8 cellular contexts compared by ENCODE assay signal in the genomic region with DNA sequence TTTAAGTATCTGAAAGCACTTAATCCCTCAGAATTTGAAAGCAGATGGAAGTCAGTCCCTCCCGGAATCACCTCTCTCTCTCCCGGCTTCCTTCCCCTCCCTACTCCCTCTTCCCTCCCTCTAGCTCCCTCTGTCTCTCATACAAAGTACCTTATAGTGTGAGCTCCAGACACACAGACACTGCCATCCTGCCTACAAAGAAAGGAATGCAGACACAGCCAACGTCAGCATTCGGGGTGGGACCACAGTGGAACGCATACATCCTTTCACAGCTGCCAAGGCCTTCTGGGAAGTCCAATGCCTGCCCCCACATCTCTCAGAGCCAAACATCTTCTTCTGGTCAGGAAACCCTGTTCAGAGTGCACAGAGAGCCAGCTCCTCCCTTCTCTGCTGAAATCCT. TPM values are rescaled to one million over a fixed set of nuclear protein-coding genes. Genes with fewer than 3 reads are reported as not detected.
DNase-seq lines count a peak whose midpoint lies in the region; ATAC-seq lines count a peak whose summit lies in the region.

No MANE protein-coding gene starts in this region.

- H3K4ac ChIP-seq in trophoblast cell (ENCODE audit: low read depth, low read length), result no peak overlapping the region

- peak overlapping the region; percentile 8 for H4K8ac ChIP-seq in trophoblast cell (ENCODE audit: low read depth, low read length)

- no peak overlapping the region for H3K4me3 ChIP-seq in trophoblast cell (ENCODE audit: low read depth, low read length)

- H3K36me3 ChIP-seq in trophoblast cell (ENCODE audit: control insufficient read depth in 1 of 2, insufficient read depth in 2 of 2, low read length in 2 of 2), result peaks cover 0 to under 1% of the 10 kb centered on the region in 2 experiments

- H3K27ac ChIP-seq in trophoblast cell (ENCODE audit: low read depth, low read length), result peak overlapping the region; percentile 52

- no peak overlapping the region for H3K14ac ChIP-seq in trophoblast cell (ENCODE audit: low read length)

- H3K27me3 ChIP-seq in trophoblast cell (ENCODE audit: insufficient read depth, low read length), result no peaks in the 10 kb centered on the region

- peaks cover 25 to 41% of the 10 kb centered on the region in 2 experiments for H3K4me1 ChIP-seq in trophoblast cell (ENCODE audit: control insufficient read depth in 1 of 2, insufficient read depth in 2 of 2, low read length in 2 of 2)

- WGBS in trophoblast cell (ENCODE audit: extremely low coverage, insufficient coverage, insufficient read length), result no CpG with 5 or more reads among the region's 5 CpGs

- ATAC-seq in Right ventricle myocardium inferior (peak; percentile 77), HG03521 (IDR thresholded peaks at IDR 0.05; ENCODE audit: unreplicated experiment) (no peak), HG03571 (IDR thresholded peaks at IDR 0.05; ENCODE audit: unreplicated experiment) (no peak)

- H2BK120ac ChIP-seq in trophoblast cell (ENCODE audit: insufficient read depth, low read length, poor library complexity), result peak overlapping the region; percentile 35

- H3K4me2 ChIP-seq in trophoblast cell (ENCODE audit: low read length), result no peak overlapping the region

- peak overlapping the region; percentile 46 for H4K91ac ChIP-seq in trophoblast cell (ENCODE audit: low read depth, low read length)

- no peak overlapping the region for H3K23ac ChIP-seq in trophoblast cell (ENCODE audit: low read length)

- H2AFZ ChIP-seq in trophoblast cell (ENCODE audit: insufficient read depth, low read length, poor library complexity), result no peak overlapping the region

- intact Hi-C loops in Right ventricle myocardium inferior (cut with DNase I), result no loop called here

- H2AK5ac ChIP-seq in trophoblast cell (ENCODE audit: low read length), result no peak overlapping the region

- no peak overlapping the region for H3K9ac ChIP-seq in trophoblast cell (ENCODE audit: low read length)

- peaks cover 12% of the 10 kb centered on the region for H3K79me1 ChIP-seq in trophoblast cell (ENCODE audit: low read length)

- peak overlapping the region; percentile 18 for H2BK5ac ChIP-seq in trophoblast cell (ENCODE audit: low read depth, low read length, poor library complexity)

- H3K9me3 ChIP-seq in trophoblast cell (ENCODE audit: insufficient read depth, low read depth, low read length), result no peaks in the 10 kb centered on the region

- DNase-seq in HS-27A (ENCODE audit: low read depth) (peak; percentile 79), UCSD-AML1 (lab: John Stamatoyannopoulos, UW; ENCODE audit: unreplicated experiment) (peak; percentile 24), Right ventricle myocardium inferior (ENCODE audit: missing footprints) (no peak), trophoblast cell (peak; percentile 21 to 48), NK-92 (lab: John Stamatoyannopoulos, UW; ENCODE audit: unreplicated experiment) (no peak), RKO (ENCODE audit: low spot score) (no peak)

- peak overlapping the region; percentile 10 for H3K18ac ChIP-seq in trophoblast cell (ENCODE audit: low read length)

- peaks cover 4% of the 10 kb centered on the region for H3K79me2 ChIP-seq in trophoblast cell (ENCODE audit: control insufficient read depth, insufficient read depth, low read length, poor library complexity)

- H2BK12ac ChIP-seq in trophoblast cell (ENCODE audit: low read length), result peak overlapping the region; percentile 35

- no peak overlapping the region for H4K12ac ChIP-seq in trophoblast cell (ENCODE audit: low read depth, low read length)

RNA-seq across cellular contexts. Expression of gene NOD1, which starts 9.3 kb away (rescaled TPM):
- 8.4 TPM for total RNA-seq in Right ventricle myocardium inferior
- 8.0 and 8.5 TPM in 2 replicates for polyA plus RNA-seq in trophoblast cell (2013)

RNA-seq across cellular contexts. Expression of gene GGCT, which starts 35.3 kb away (rescaled TPM):
- 18.9 TPM for total RNA-seq in Right ventricle myocardium inferior
- 40.8 and 41.0 TPM in 2 replicates for polyA plus RNA-seq in trophoblast cell (2013)

Comparison
In these comparisons a context has a peak if more than half of its experiments do, and no peak if none do; other contexts are left out.
1. DNase-seq: peak in HS-27A (single experiment), UCSD-AML1 (single experiment) and trophoblast cell (2 of 2); none in Right ventricle myocardium inferior (single experiment), NK-92 (single experiment) and RKO (single experiment).